ENCODE assay signal across 12 cellular contexts in the genomic region with DNA sequence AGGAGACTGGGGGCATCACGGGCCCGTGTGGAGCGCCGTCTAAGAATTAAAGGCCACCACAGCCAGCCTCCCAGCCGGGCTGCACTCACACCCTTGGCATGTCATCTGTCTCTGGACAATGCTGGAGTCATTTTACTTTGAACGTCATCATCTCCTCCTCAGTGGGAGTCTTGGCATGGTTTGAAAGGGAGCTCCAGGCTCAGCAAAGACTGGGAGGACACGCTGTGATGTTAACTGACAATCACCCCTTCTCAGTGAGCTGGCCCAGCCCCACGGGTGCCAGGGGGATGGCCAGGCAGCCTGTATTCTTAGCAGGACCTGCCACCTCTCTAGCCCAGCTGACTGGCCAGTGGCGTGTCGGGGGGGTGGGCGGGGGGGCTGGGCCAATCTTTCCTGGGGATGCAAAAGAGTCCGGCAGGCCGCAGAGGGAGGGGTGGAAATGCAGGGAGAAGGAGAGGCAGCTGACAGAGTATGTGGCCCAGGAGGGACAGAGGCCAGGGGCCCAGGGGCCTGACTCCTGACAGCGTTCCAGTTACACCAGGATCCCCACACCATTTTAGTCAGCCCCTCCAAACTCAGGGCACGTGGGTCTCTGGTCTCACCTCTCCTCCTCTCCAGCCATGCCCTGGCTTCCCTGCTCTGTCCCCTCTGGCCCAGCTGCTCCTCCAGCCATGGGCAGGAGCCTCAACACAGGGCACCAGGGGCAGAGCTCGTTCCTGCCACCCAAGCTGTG.
DNase-seq lines count a peak whose midpoint lies in the region; ATAC-seq and TF ChIP-seq lines count a peak whose summit lies in the region.
"Had no signal": no experiment of that assay in that cellular context is flagged by ENCODE, and none has a peak within 500 bp of the region (broad histone marks: within the 10 kb centered on the region; RNA-seq: fewer than 3 reads in every experiment).

No MANE protein-coding gene starts in this region.

- no peaks in the 10 kb centered on the region for H3K9me2 ChIP-seq in MM.1S (replicated peaks; ENCODE audit: insufficient read depth, low read length)

- H3K79me2 ChIP-seq in MM.1S (ENCODE audit: low read length), result peaks cover 81% of the 10 kb centered on the region

- H3K9ac ChIP-seq in MM.1S (ENCODE audit: low read length), result no peak overlapping the region

- no peaks in the 10 kb centered on the region for H3F3A ChIP-seq in MM.1S (ENCODE audit: insufficient read depth, low read length)

- no peak overlapping the region for H2AFZ ChIP-seq in MM.1S (ENCODE audit: low read length)
- H2AFZ ChIP-seq: PC-9 had no signal

- WGBS in thymus, result 90% methylated on average over 16 of the region's 16 CpGs

- TF ChIP-seq CTCF in MM.1S (IDR thresholded peaks at IDR 0.05; ENCODE audit: low read length), result no peak

- no peaks in the 10 kb centered on the region for H3K9me3 ChIP-seq in thymus (ENCODE audit: control insufficient read depth)
- no peaks in the 10 kb centered on the region for H3K9me3 ChIP-seq in MM.1S (replicated peaks; ENCODE audit: insufficient read depth, low read length)

- peak overlapping the region; percentile 95 for H3K27ac Mint-ChIP-seq in activated naive CD4-positive, alpha-beta T cell treated with anti-CD3 and anti-CD28 coated beads, Interleukin-2, amount 50 U/mL, for 24 hours
- peak overlapping the region; percentile 80 to 94 for H3K27ac Mint-ChIP-seq in activated naive CD4-positive, alpha-beta T cell treated with anti-CD3 and anti-CD28 coated beads, Interleukin-2, amount 50 U/mL, for 72 hours

- peak overlapping the region; percentile 53 for H3K4me3 Mint-ChIP-seq in activated naive CD4-positive, alpha-beta T cell treated with anti-CD3 and anti-CD28 coated beads, Interleukin-2, amount 50 U/mL, for 24 hours

- H3K9me3 Mint-ChIP-seq in activated naive CD4-positive, alpha-beta T cell treated with anti-CD3 and anti-CD28 coated beads, Interleukin-2, amount 50 U/mL, for 24 hours, result no peaks in the 10 kb centered on the region
- H3K9me3 Mint-ChIP-seq in activated naive CD4-positive, alpha-beta T cell treated with anti-CD3 and anti-CD28 coated beads, Interleukin-2, amount 50 U/mL, for 72 hours, result no peaks in the 10 kb centered on the region

- peak in 1 of 2 donors; percentile 10 for ATAC-seq in activated naive CD4-positive, alpha-beta T cell treated with anti-CD3 and anti-CD28 coated beads, Interleukin-2, amount 50 U/mL, for 72 hours
- ATAC-seq in Right ventricle myocardium inferior, result no peak

- H3K27me3 ChIP-seq in thymus (ENCODE audit: control insufficient read depth, insufficient read depth) (no peaks in the 10 kb centered on the region), MM.1S (replicated peaks; ENCODE audit: insufficient read depth, low read length) (no peaks in the 10 kb centered on the region)

- no peak for DNase-seq in activated naive CD4-positive, alpha-beta T cell treated with anti-CD3 and anti-CD28 coated beads, Interleukin-2, amount 50 U/mL, for 16 hours
- DNase-seq in activated naive CD4-positive, alpha-beta T cell treated with anti-CD3 and anti-CD28 coated beads, Interleukin-2, amount 50 U/mL, for 72 hours (ENCODE audit: low spot score in 2 of 2), result no peak
- peak; percentile 79 for DNase-seq in hepatic stellate cell (ENCODE audit: low spot score)
- no peak for DNase-seq in Right ventricle myocardium inferior (ENCODE audit: missing footprints)
- DNase-seq in MM.1S, result no peak
- no peak for DNase-seq in NOMO-1 (lab: John Stamatoyannopoulos, UW; ENCODE audit: unreplicated experiment in 2 of 2)
- DNase-seq: mesendoderm; PC-9; stimulated activated CD4-positive, alpha-beta T cell treated with anti-CD3 and anti-CD28 coated beads, Interleukin-4, amount 100 ng/mL, for 24 hours had no signal

- peaks cover 18% of the 10 kb centered on the region for H3K36me3 Mint-ChIP-seq in activated naive CD4-positive, alpha-beta T cell treated with anti-CD3 and anti-CD28 coated beads, Interleukin-2, amount 50 U/mL, for 24 hours
- peaks cover 5 to 40% of the 10 kb centered on the region in 2 donors for H3K36me3 Mint-ChIP-seq in activated naive CD4-positive, alpha-beta T cell treated with anti-CD3 and anti-CD28 coated beads, Interleukin-2, amount 50 U/mL, for 72 hours

- peaks cover 52% of the 10 kb centered on the region for H3K4me1 ChIP-seq in thymus (ENCODE audit: control insufficient read depth, insufficient read depth, low read length)
- no peaks in the 10 kb centered on the region for H3K4me1 ChIP-seq in MM.1S (ENCODE audit: low read length)

- H3K4me2 ChIP-seq in MM.1S (ENCODE audit: low read depth, low read length), result no peak overlapping the region
- H3K4me2 ChIP-seq: PC-9 had no signal

- peaks cover 80% of the 10 kb centered on the region for H3K4me1 Mint-ChIP-seq in activated naive CD4-positive, alpha-beta T cell treated with anti-CD3 and anti-CD28 coated beads, Interleukin-2, amount 50 U/mL, for 24 hours

- peaks cover 26% of the 10 kb centered on the region for H3K36me3 ChIP-seq in thymus (ENCODE audit: control insufficient read depth, insufficient read depth)
- peaks cover 14% of the 10 kb centered on the region for H3K36me3 ChIP-seq in MM.1S (replicated peaks; ENCODE audit: insufficient read depth, low read length)

- H3K4me3 ChIP-seq in thymus (ENCODE audit: low read length), result no peak overlapping the region
- H3K4me3 ChIP-seq in MM.1S (ENCODE audit: low read length), result no peak overlapping the region
- H3K4me3 ChIP-seq: PC-9 had no signal

- 0 out of 2 replicates have a peak, but pooled peaks cover 3% of the 10 kb centered on the region for H4K20me1 ChIP-seq in MM.1S (ENCODE audit: insufficient read depth, low read length)

- H3K27ac ChIP-seq in thymus (ENCODE audit: low read depth) (peak overlapping the region; percentile 9), MM.1S (ENCODE audit: low read length) (no peak overlapping the region)
- H3K27ac ChIP-seq: epithelial cell of prostate, PC-9 had no signal

- H3K27me3 Mint-ChIP-seq in activated naive CD4-positive, alpha-beta T cell treated with anti-CD3 and anti-CD28 coated beads, Interleukin-2, amount 50 U/mL, for 24 hours, result no peaks in the 10 kb centered on the region

- intact Hi-C loops in Right ventricle myocardium inferior (cut with DNase I), result no loop called here
